ENCODE assay signal across 19 cellular contexts in genomic region chr2:176704282-176704773, GRCh38.
"Had no signal": no experiment of that assay in that cellular context is flagged by ENCODE, and none has a peak within 500 bp of the region (broad histone marks: within the 10 kb centered on the region; RNA-seq: fewer than 3 reads in every experiment).

No MANE protein-coding gene starts in this region.

- H3K36me3 ChIP-seq: lower lobe of right lung, neutrophil, spleen, upper lobe of left lung had no signal

- H3K27ac ChIP-seq: lower lobe of right lung, neutrophil, spleen, upper lobe of left lung had no signal

- H3K4me3 ChIP-seq: lower lobe of right lung, spleen, upper lobe of left lung had no signal

- DNase-seq: activated CD4-positive, alpha-beta T cell treated with anti-CD3 and anti-CD28 coated beads for 1 hour; activated CD4-positive, alpha-beta T cell treated with anti-CD3 and anti-CD28 coated beads, Interleukin-2, amount 50 U/mL, for 48 hours; activated gamma-delta T cell; activated T-cell treated with anti-CD3 and anti-CD28 coated beads, Interleukin-2, amount 50 U/mL, for 48 hours; amygdala; dermis blood vessel endothelial cell; erythroblast; hippocampal formation; kidney glomerular epithelial cell; lower lobe of right lung; naive B cell; spleen; stimulated activated CD4-positive, alpha-beta T cell treated with anti-CD3 and anti-CD28 coated beads, Interleukin-1b, Interleukin-23, amount 100 ng/mL, for 48 hours; stimulated activated naive B cell treated with anti-CD40 and anti-IgM and Interleukin-4, amounts not matched to agents 10 μg/mL and 1 μg/mL and 100 μg/mL, for 72 hours; substantia nigra; T-helper 9 cell; upper lobe of left lung had no signal

- H3K4me1 ChIP-seq: lower lobe of right lung, upper lobe of left lung had no signal

- ATAC-seq: lower lobe of right lung; sciatic nerve; stimulated activated naive B cell treated with anti-CD40 and anti-IgM and Interleukin-4, amounts not matched to agents 10 μg/mL and 1 μg/mL and 100 μg/mL, for 72 hours had no signal

- H3K9me3 ChIP-seq: lower lobe of right lung, neutrophil, spleen, upper lobe of left lung had no signal

- H3K27me3 ChIP-seq: upper lobe of left lung had no signal
